In the genomic region with DNA sequence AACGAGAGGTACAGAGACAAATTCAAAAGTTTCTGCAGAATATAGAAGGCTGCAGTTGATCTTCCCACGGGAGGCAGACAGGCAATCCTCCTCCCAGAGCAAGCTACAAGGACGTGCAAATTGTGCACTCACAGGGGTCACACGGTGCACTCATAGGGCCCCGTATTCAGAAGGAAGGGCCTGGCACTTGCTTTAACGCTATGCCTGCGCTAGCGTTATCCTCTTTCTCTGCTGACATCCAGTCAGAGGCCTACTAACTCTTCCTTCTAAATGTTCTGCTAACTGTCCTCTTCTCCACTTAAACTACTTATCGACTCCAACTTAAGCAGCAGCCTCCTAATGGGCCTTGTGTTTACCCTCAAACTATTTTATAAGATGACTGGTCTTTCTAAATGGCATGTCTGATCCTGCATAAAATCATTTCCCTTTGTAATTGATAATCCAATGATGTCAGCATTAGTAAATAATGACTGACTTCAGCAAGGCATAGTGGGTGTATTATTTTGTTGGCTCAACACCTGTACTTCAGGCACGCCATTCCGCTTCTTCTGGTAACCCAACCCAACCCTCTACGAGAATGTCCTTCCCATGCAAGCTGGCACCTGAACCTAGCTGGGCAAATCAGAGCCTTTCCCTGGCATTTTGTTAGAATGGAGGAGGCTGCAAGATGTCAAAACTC, we compare ENCODE assay signal across 10 cellular contexts. TPM values are rescaled to one million over a fixed set of nuclear protein-coding genes. Genes with fewer than 3 reads are reported as not detected.
A peak's percentile ranks its signal among the peaks of the same experiment; 100 is the strongest.
DNase-seq lines count a peak whose midpoint lies in the region; ATAC-seq and TF ChIP-seq lines count a peak whose summit lies in the region.
"Had no signal": no experiment of that assay in that cellular context is flagged by ENCODE, and none has a peak within 500 bp of the region (broad histone marks: within the 10 kb centered on the region; RNA-seq: fewer than 3 reads in every experiment).

No MANE protein-coding gene starts in this region.

- no TSS peak for BruUV-seq in OCI-LY7 (replicated peaks; lab: Mats Ljungman, UMichigan)

- no peaks in the 10 kb centered on the region for H3K9me2 ChIP-seq in OCI-LY7 (ENCODE audit: insufficient read depth, low read length)

- peaks cover 58% of the 10 kb centered on the region for H3K4me1 ChIP-seq in OCI-LY7 (ENCODE audit: insufficient read depth, low read length, poor library complexity, severe bottlenecking)
- peaks cover 20% of the 10 kb centered on the region for H3K4me1 ChIP-seq in neuron (ENCODE audit: insufficient read depth, low read length)
- peaks cover 5% of the 10 kb centered on the region; the same call in 1 of the 2 replicates for H3K4me1 ChIP-seq in SJCRH30

- H3K36me3 ChIP-seq in OCI-LY7 (ENCODE audit: insufficient read depth, low read length) (peaks cover 42% of the 10 kb centered on the region), neuron (ENCODE audit: insufficient read depth, low read length) (no peaks in the 10 kb centered on the region), SJCRH30 (peaks cover 11% of the 10 kb centered on the region; the same call in 1 of the 2 replicates)
- H3K36me3 ChIP-seq: pancreas had no signal

- DNase-seq in DMS79 (lab: John Stamatoyannopoulos, UW) (peak; percentile 71), OCI-LY7 (ENCODE audit: low spot score) (no peak), epithelial cell of prostate (ENCODE audit: low read depth, low spot score) (peak; percentile 93), CD1c-positive myeloid dendritic cell (ENCODE audit: extremely low spot score) (no peak), NCI-H2171 treated with DMSO at 0.1 percent for 48 hours (lab: John Stamatoyannopoulos, UW) (no peak), SJCRH30 (no peak)
- DNase-seq: activated naive CD4-positive, alpha-beta T cell treated with Interleukin-2 at 50 U/mL for 16 hours had no signal

- POLR2A ChIA-PET in OCI-LY7 (lab: Charles Lee): interaction anchor here (0.6 to 1.5 kb wide), 8 partner anchors 9 to 428 kb away, joined by 3 to 5 read pairs (median 4); no protein-coding TSS in a partner anchor

- no peak overlapping the region for H2AFZ ChIP-seq in OCI-LY7 (ENCODE audit: low read length)
- no peak overlapping the region for H2AFZ ChIP-seq in neuron (ENCODE audit: low read depth, low read length)

- intact Hi-C loops in OCI-LY7 (cut with micrococcal nuclease; ENCODE audit: unreplicated experiment): no loop called here

- H3K27ac ChIP-seq in OCI-LY7 (ENCODE audit: low read depth, low read length, poor library complexity, severe bottlenecking) (no peak overlapping the region), epithelial cell of prostate (peak overlapping the region; percentile 92), SJCRH30 (no peak overlapping the region)

- peaks cover 6% of the 10 kb centered on the region; the same call in 1 of the 2 replicates for H4K20me1 ChIP-seq in OCI-LY7 (ENCODE audit: insufficient read depth, low read length)

- ATAC-seq in HG02970 (IDR thresholded peaks at IDR 0.05; ENCODE audit: low FRiP score, unreplicated experiment): no peak

- TF ChIP-seq CTCF in OCI-LY7 (conservative IDR thresholded peaks at IDR 0.05; ENCODE audit: low read length): no peak

- peaks cover 71% of the 10 kb centered on the region for H3K79me2 ChIP-seq in OCI-LY7 (ENCODE audit: insufficient read depth, low read depth, low read length)

- H3K4me3 ChIP-seq in OCI-LY7 (ENCODE audit: low read depth, low read length, poor library complexity, severe bottlenecking) (peak overlapping the region; percentile 90), neuron (ENCODE audit: low read length) (peak overlapping the region; percentile 12), SJCRH30 (no peak overlapping the region)

- H3K27me3 ChIP-seq in neuron (ENCODE audit: insufficient read depth, low read length) (no peaks in the 10 kb centered on the region), SJCRH30 (no peaks in the 10 kb centered on the region)
- H3K27me3 ChIP-seq: pancreas had no signal

- CTCF ChIA-PET in OCI-LY7 (lab: Charles Lee; ENCODE audit: unreplicated experiment): interaction anchor here (0.8 kb wide), 1 partner anchor 114 kb away, joined by 3 read pairs; no protein-coding TSS in a partner anchor

- H3K9me3 ChIP-seq in OCI-LY7 (ENCODE audit: low read length): peaks cover 12% of the 10 kb centered on the region; the same call in 1 of the 2 replicates
- no peaks in the 10 kb centered on the region for H3K9me3 ChIP-seq in neuron (ENCODE audit: low read length)
- H3K9me3 ChIP-seq in SJCRH30 (replicated peaks): no peaks in the 10 kb centered on the region
- H3K9me3 ChIP-seq: pancreas had no signal

- peak overlapping the region; percentile 94 for H3K4me2 ChIP-seq in OCI-LY7 (ENCODE audit: low read length)

RNA-seq across cellular contexts. Expression of a gene that starts 2.2 kb away (rescaled TPM):
- total RNA-seq in OCI-LY7 (2014; rRNA removed; shearing (Covaris generic)): 23.2 and 25.6 TPM in 2 replicates
- 22.8 and 23.6 TPM in 2 replicates for total RNA-seq in OCI-LY7 (2022)
- 27.3 and 28.1 TPM in 2 replicates for total RNA-seq in SJCRH30 (2014; rRNA removed; shearing (Covaris generic))

RNA-seq across cellular contexts. Expression of a gene that starts 43.6 kb away (rescaled TPM):
- total RNA-seq in OCI-LY7 (2014; rRNA removed; shearing (Covaris generic)): not detected in 2 replicates
- total RNA-seq in OCI-LY7 (2022): not detected in 2 replicates
- not detected in 2 replicates for total RNA-seq in SJCRH30 (2014; rRNA removed; shearing (Covaris generic))

Comparison
In these comparisons a context has a peak if more than half of its experiments do, and no peak if none do; other contexts are left out.
1. DNase-seq: peak in DMS79 (single experiment) and epithelial cell of prostate (single experiment); none in OCI-LY7 (single experiment), CD1c-positive myeloid dendritic cell (single experiment), NCI-H2171 treated with DMSO at 0.1 percent for 48 hours (single experiment) and SJCRH30 (0 of 2).